ENCODE assay signal across 19 cellular contexts in the genomic region with DNA sequence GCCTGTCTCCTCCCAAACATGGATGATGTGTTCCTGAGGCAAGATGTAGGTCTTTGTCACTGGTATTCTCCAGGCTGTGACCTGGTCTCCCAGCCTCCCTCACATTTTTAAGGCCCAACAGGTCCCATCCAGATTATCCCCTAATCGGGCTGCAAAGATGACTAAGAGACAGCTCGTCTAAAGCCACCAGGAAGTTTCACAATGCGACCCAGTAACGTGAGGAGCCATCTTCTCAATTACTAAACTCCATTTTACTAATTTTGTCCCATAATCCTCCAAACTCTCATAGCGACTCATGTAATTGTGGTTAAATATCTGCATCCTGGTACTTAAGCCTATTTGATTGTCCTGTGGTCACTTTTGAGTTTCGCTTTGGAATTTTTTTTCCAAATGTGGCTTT. TPM values are rescaled to one million over a fixed set of nuclear protein-coding genes. Genes with fewer than 3 reads are reported as not detected.
A peak's percentile ranks its signal among the peaks of the same experiment; 100 is the strongest.
DNase-seq lines count a peak whose midpoint lies in the region; ATAC-seq and TF ChIP-seq lines count a peak whose summit lies in the region.
"Had no signal": no experiment of that assay in that cellular context is flagged by ENCODE, and none has a peak within 500 bp of the region (broad histone marks: within the 10 kb centered on the region; RNA-seq: fewer than 3 reads in every experiment).

No MANE protein-coding gene starts in this region.

- no peak for DNase-seq in CD14-positive monocyte (ENCODE audit: low spot score)
- peak; percentile 36 for DNase-seq in HFFc6
- DNase-seq in RKO (ENCODE audit: low spot score): peak; percentile 38
- peak; percentile 40 for DNase-seq in islet precursor cell
- DNase-seq in Calu3: no peak
- no peak for DNase-seq in midbrain (lab: John Stamatoyannopoulos, UW)
- DNase-seq: head of caudate nucleus, left ventricle myocardium inferior, NCI-H1048, NCI-H2029 treated with DMSO at 0.1 percent for 48 hours, NCI-H446, nephron progenitor cell, RPMI8226, T1000 had no signal

- TF ChIP-seq CTCF in CD14-positive monocyte (IDR thresholded peaks at IDR 0.05): no peak
- no peak for TF ChIP-seq CTCF in HFFc6 (IDR thresholded peaks at IDR 0.05)
- TF ChIP-seq CTCF in Calu3 (IDR thresholded peaks at IDR 0.05; ENCODE audit: unreplicated experiment): no peak

- H3K27ac Mint-ChIP-seq in CD14-positive monocyte (peak overlapping the region in 6 of 7 donors; percentile 16 to 87 (median 78)), HFFc6 (peak overlapping the region; percentile 46), Calu3 (ENCODE audit: unreplicated experiment) (no peak overlapping the region)
- H3K27ac Mint-ChIP-seq: nephron progenitor cell had no signal

- H3K4me1 Mint-ChIP-seq in CD14-positive monocyte: peaks cover 18% of the 10 kb centered on the region
- H3K4me1 Mint-ChIP-seq in HFFc6 (ENCODE audit: low read depth): peaks cover 12% of the 10 kb centered on the region
- no peaks in the 10 kb centered on the region for H3K4me1 Mint-ChIP-seq in Calu3 (ENCODE audit: low read depth, unreplicated experiment)
- H3K4me1 Mint-ChIP-seq: nephron progenitor cell had no signal

- BruUV-seq in Calu3 (replicated peaks; lab: Mats Ljungman, UMichigan): no TSS peak

- H3K4me3 Mint-ChIP-seq in CD14-positive monocyte (no peak overlapping the region), HFFc6 (no peak overlapping the region), Calu3 (ENCODE audit: low read depth, unreplicated experiment) (no peak overlapping the region)
- H3K4me3 Mint-ChIP-seq: nephron progenitor cell had no signal

- H3K27me3 Mint-ChIP-seq in CD14-positive monocyte (ENCODE audit: low read depth in 3 of 3): no peaks in the 10 kb centered on the region
- H3K27me3 Mint-ChIP-seq in HFFc6 (ENCODE audit: insufficient read depth): no peaks in the 10 kb centered on the region; the same call in 1 of the 2 replicates
- H3K27me3 Mint-ChIP-seq in Calu3 (ENCODE audit: unreplicated experiment): no peaks in the 10 kb centered on the region

- ATAC-seq in GM21825 (IDR thresholded peaks at IDR 0.05; ENCODE audit: unreplicated experiment): no peak
- ATAC-seq: activated CD4-positive, CD25-positive, alpha-beta regulatory T cell treated with anti-CD3 and anti-CD28 coated beads, Interleukin-2, amount 50 U/mL, for 24 hours; K562; sciatic nerve had no signal

- intact Hi-C loops in CD14-positive monocyte (cut with micrococcal nuclease) (no loop called here), Calu3 (cut with micrococcal nuclease; ENCODE audit: unreplicated experiment) (no loop called here)

- H3K9me3 Mint-ChIP-seq in CD14-positive monocyte (peaks cover 0 to 1% (median 0%) of the 10 kb centered on the region in 7 donors), HFFc6 (no peaks in the 10 kb centered on the region), Calu3 (ENCODE audit: low read depth, unreplicated experiment) (no peaks in the 10 kb centered on the region)
- H3K9me3 Mint-ChIP-seq: nephron progenitor cell had no signal

- CTCF ChIA-PET in Calu3 (lab: Charles Lee): interaction anchor here (0.6 kb wide), 1 partner anchor 388 kb away, joined by 10 read pairs; no protein-coding TSS in a partner anchor

- H3K36me3 Mint-ChIP-seq in CD14-positive monocyte (peaks cover 92 to 97% of the 10 kb centered on the region in 2 donors), HFFc6 (ENCODE audit: low read depth) (peaks cover 41% of the 10 kb centered on the region), Calu3 (ENCODE audit: insufficient read depth, unreplicated experiment) (peaks cover 8% of the 10 kb centered on the region)

RNA-seq across cellular contexts. Expression of a gene that starts 8.6 kb away (rescaled TPM):
- not detected for polyA plus RNA-seq in CD14-positive monocyte
- not detected for total RNA-seq in HFFc6 (2021; fragmentation: NEBNext Ultra II Directional; extraction: Animal tissue kit (Norgen Biotek cat#: 25700))
- total RNA-seq in Calu3 (2022): 0.87 and 2.0 TPM in 2 replicates
- total RNA-seq: fibroblast of lung, sciatic nerve had no signal
- polyA plus RNA-seq: fibroblast of lung, K562 had no signal

RNA-seq across cellular contexts. Expression of a gene that starts 43.0 kb away (rescaled TPM):
- 10 to 100 TPM; 16.8 to 25.8 TPM for polyA plus RNA-seq in CD14-positive monocyte
- 10 to 100 TPM; 51.1 to 58.5 (median 52.8) TPM for total RNA-seq in HFFc6 (2021; fragmentation: NEBNext Ultra II Directional; extraction: Animal tissue kit (Norgen Biotek cat#: 25700))
- total RNA-seq in Calu3 (2022): 32.5 and 34.6 TPM in 2 replicates

Comparison
In these comparisons a context has a peak if more than half of its experiments do, and no peak if none do; other contexts are left out.
1. DNase-seq: peak in HFFc6 (single experiment), RKO (single experiment) and islet precursor cell (single experiment); none in CD14-positive monocyte (single experiment), Calu3 (single experiment) and midbrain (single experiment).